Comparison of ENCODE assay signal across 25 cellular contexts in genomic region chr3:123405021-123405420, GRCh38. TPM values are rescaled to one million over a fixed set of nuclear protein-coding genes. Genes with fewer than 3 reads are reported as not detected.
DNase-seq lines count a peak whose midpoint lies in the region; ATAC-seq and TF ChIP-seq lines count a peak whose summit lies in the region.
"Had no signal": no experiment of that assay in that cellular context is flagged by ENCODE, and none has a peak within 500 bp of the region (broad histone marks: within the 10 kb centered on the region; RNA-seq: fewer than 3 reads in every experiment).

No MANE protein-coding gene starts in this region.

- no TSS peak for BruUV-seq in Panc1 (replicated peaks; lab: Mats Ljungman, UMichigan)

- H3K9me3 ChIP-seq in Panc1 (ENCODE audit: control insufficient read depth, insufficient read depth, low read depth, low read length) (no peaks in the 10 kb centered on the region), esophagus (ENCODE audit: control insufficient read depth in 2 of 2, insufficient read depth in 1 of 2, low read depth in 1 of 2, low read length in 1 of 2) (no peaks in the 10 kb centered on the region), muscle layer of colon (ENCODE audit: low read length) (no peaks in the 10 kb centered on the region), subcutaneous abdominal adipose tissue (ENCODE audit: control insufficient read depth in 5 of 5, low read length in 5 of 5) (no peaks in the 10 kb centered on the region)
- H3K9me3 ChIP-seq: BLaER1, MG63, psoas muscle had no signal

- in situ Hi-C loops in Panc1 (cut with HindIII; ENCODE audit: low pct_unique_long_range_greater_than_20kb, low sequenced_read_pairs), result no loop called here

- peaks cover 8% of the 10 kb centered on the region for H3K27me3 ChIP-seq in Panc1 (ENCODE audit: control insufficient read depth, insufficient read depth, low read length)
- no peaks in the 10 kb centered on the region for H3K27me3 ChIP-seq in esophagus (ENCODE audit: control insufficient read depth in 1 of 2, insufficient read depth in 2 of 2, low read length in 2 of 2)
- no peaks in the 10 kb centered on the region for H3K27me3 ChIP-seq in muscle layer of colon (ENCODE audit: control insufficient read depth in 1 of 2, insufficient read depth in 2 of 2, low read length in 2 of 2)
- H3K27me3 ChIP-seq in subcutaneous abdominal adipose tissue (ENCODE audit: control insufficient read depth in 5 of 5, insufficient read depth in 4 of 5, low read length in 5 of 5), result no peaks in the 10 kb centered on the region
- H3K27me3 ChIP-seq: BLaER1 had no signal

- ATAC-seq in Panc1 (0 out of 2 replicates have a peak, but pooled peaks have one; percentile 33), HG03039 (IDR thresholded peaks at IDR 0.05; ENCODE audit: unreplicated experiment) (no peak), HG03521 (IDR thresholded peaks at IDR 0.05; ENCODE audit: unreplicated experiment) (no peak)
- ATAC-seq: activated CD4-positive, alpha-beta T cell treated with anti-CD3 and anti-CD28 coated beads for 36 hours; psoas muscle had no signal

- H3K9ac ChIP-seq in muscle layer of colon (ENCODE audit: low read length) (no peak overlapping the region), subcutaneous abdominal adipose tissue (ENCODE audit: low read length in 5 of 5) (peak overlapping the region in 2 of 5 donors; percentile 13 to 20)
- H3K9ac ChIP-seq: BLaER1 had no signal

- intact Hi-C loops in Panc1 (cut with micrococcal nuclease; ENCODE audit: unreplicated experiment), result no loop called here

- DNase-seq in Panc1 (ENCODE audit: low read depth, low spot score), result no peak
- no peak for DNase-seq in NCI-H82 (lab: John Stamatoyannopoulos, UW)
- DNase-seq in NCI-H446 treated with DMSO at 0.1 percent for 48 hours (lab: John Stamatoyannopoulos, UW), result no peak
- DNase-seq: activated CD4-positive, alpha-beta T cell treated with anti-CD3 and anti-CD28 coated beads for 36 hours; activated effector memory CD4-positive, alpha-beta T cell treated with Interleukin-2 at 50 U/mL for 16 hours; activated T-cell treated with anti-CD3 and anti-CD28 coated beads for 4 hours; COR-L47; GDM1; HCEC 1CT; KBM-7; kidney glomerular epithelial cell; MG63; NK-92 treated with Interleukin-12 subunit alpha and Interleukin-12 subunit beta, amount 100 ng/mL, for 24 hours; PC-9; SHP77 treated with DMSO at 0.1 percent for 48 hours; stimulated activated CD8-positive, alpha-beta memory T cell treated with anti-CD3 and anti-CD28 coated beads, Interleukin-4, amount 100 ng/mL, for 48 hours had no signal

- 73 to 80% methylated on average over 11 of the region's 11 CpGs for WGBS in esophagus, 2 donors

- H3K4me1 ChIP-seq in Panc1 (ENCODE audit: control insufficient read depth, insufficient read depth, low read length) (no peaks in the 10 kb centered on the region), esophagus (ENCODE audit: control insufficient read depth in 2 of 2, insufficient read depth in 2 of 2, low read length in 1 of 2) (no peaks in the 10 kb centered on the region), muscle layer of colon (ENCODE audit: insufficient read depth, low read length) (peaks cover 74% of the 10 kb centered on the region), subcutaneous abdominal adipose tissue (ENCODE audit: control insufficient read depth in 5 of 5, insufficient read depth in 5 of 5, low read length in 5 of 5) (peaks cover 0 to 66% (median 49%) of the 10 kb centered on the region in 5 donors)
- H3K4me1 ChIP-seq: psoas muscle had no signal

- no peak for TF ChIP-seq CTCF in Panc1 (IDR thresholded peaks at IDR 0.05)

- CTCF ChIA-PET in Panc1 (lab: Charles Lee), result no interaction called here

- H3K27ac ChIP-seq in Panc1 (ENCODE audit: low read length), result no peak overlapping the region
- peak overlapping the region; percentile 35 to 54 for H3K27ac ChIP-seq in esophagus (ENCODE audit: low read depth in 2 of 2, low read length in 1 of 2)
- H3K27ac ChIP-seq in muscle layer of colon (ENCODE audit: low read depth, low read length), result peak overlapping the region; percentile 84
- peak overlapping the region; percentile 57 for H3K27ac ChIP-seq in subcutaneous abdominal adipose tissue (ENCODE audit: low read depth, low read length)
- H3K27ac ChIP-seq: BLaER1, PC-9, psoas muscle, skin epidermis had no signal

- H3K4me3 ChIP-seq in Panc1 (ENCODE audit: low read depth in 2 of 2, low read length in 2 of 2) (no peak overlapping the region), esophagus (ENCODE audit: low read depth in 1 of 2, low read length in 2 of 2) (no peak overlapping the region), muscle layer of colon (ENCODE audit: low read depth in 1 of 2, low read length in 2 of 2) (no peak overlapping the region), subcutaneous abdominal adipose tissue (ENCODE audit: low read depth in 1 of 5, low read length in 5 of 5) (no peak overlapping the region)
- H3K4me3 ChIP-seq: BLaER1, MG63, PC-9, psoas muscle, skin epidermis had no signal

- H3K36me3 ChIP-seq in Panc1 (ENCODE audit: control insufficient read depth, insufficient read depth, low read length) (no peaks in the 10 kb centered on the region), esophagus (ENCODE audit: control insufficient read depth in 2 of 2, insufficient read depth in 2 of 2, low read length in 1 of 2) (no peaks in the 10 kb centered on the region), muscle layer of colon (ENCODE audit: insufficient read depth, low read length) (no peaks in the 10 kb centered on the region), subcutaneous abdominal adipose tissue (ENCODE audit: control insufficient read depth in 5 of 5, insufficient read depth in 5 of 5, low read length in 5 of 5) (no peaks in the 10 kb centered on the region)
- H3K36me3 ChIP-seq: BLaER1, MG63 had no signal

- POLR2A ChIA-PET in Panc1 (lab: Charles Lee), result no interaction called here

RNA-seq across cellular contexts. Expression of gene ADCY5, which starts 43.9 kb away (rescaled TPM):
- 1.4 TPM for total RNA-seq in Panc1 (2021; ENCODE audit: unreplicated experiment)
- polyA plus RNA-seq in Panc1 (2012; ENCODE audit: insufficient read length), result 2.5 TPM
- 1 to 10 TPM; 4.4 to 5.0 TPM for polyA plus RNA-seq in esophagus
- total RNA-seq: activated CD4-positive, alpha-beta T cell treated with anti-CD3 and anti-CD28 coated beads for 36 hours; NCI-H460 had no signal
